Comparison of ENCODE assay signal across 20 cellular contexts in the genomic region with DNA sequence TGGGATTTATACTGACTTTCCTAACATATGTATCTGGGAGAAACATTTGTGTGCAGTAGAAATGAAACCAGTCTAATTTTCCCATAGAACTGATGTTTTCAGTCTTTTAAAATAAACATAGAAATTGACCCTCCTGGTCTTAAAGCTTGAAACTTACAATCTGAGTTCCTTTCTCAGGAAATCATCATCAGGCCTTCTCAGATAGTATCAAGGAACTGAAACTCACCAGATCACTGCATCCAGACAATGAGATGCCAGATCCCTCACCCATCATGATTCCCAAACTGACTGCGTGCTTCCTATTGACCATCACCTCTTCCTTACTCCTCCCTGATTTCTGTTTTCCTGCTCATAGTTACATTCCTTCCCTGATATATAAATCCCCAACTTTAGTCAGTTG.
DNase-seq lines count a peak whose midpoint lies in the region; ATAC-seq, FAIRE-seq and TF ChIP-seq lines count a peak whose summit lies in the region.
"Had no signal": no experiment of that assay in that cellular context is flagged by ENCODE, and none has a peak within 500 bp of the region (broad histone marks: within the 10 kb centered on the region; RNA-seq: fewer than 3 reads in every experiment).

No MANE protein-coding gene starts in this region.

- H3K27ac ChIP-seq in OCI-LY3 (ENCODE audit: low read length) (no peak overlapping the region), astrocyte (ENCODE audit: low read depth, low read length) (no peak overlapping the region), gastroesophageal sphincter (no peak overlapping the region), Peyer's patch (peak overlapping the region in 1 of 4 donors; percentile 20)

- H3K4me3 ChIP-seq in OCI-LY3 (ENCODE audit: low read length) (no peak overlapping the region), astrocyte (ENCODE audit: insufficient read depth, low read depth, low read length) (no peak overlapping the region), gastroesophageal sphincter (no peak overlapping the region), Peyer's patch (no peak overlapping the region)
- H3K4me3 ChIP-seq: lung had no signal

- TF ChIP-seq POLR2A in gastroesophageal sphincter (IDR thresholded peaks at IDR 0.05), result no peak
- TF ChIP-seq POLR2A in Peyer's patch (IDR thresholded peaks at IDR 0.05), result no peak

- peaks cover 90% of the 10 kb centered on the region for H3K4me1 Mint-ChIP-seq in activated T-cell treated with anti-CD3 and anti-CD28 coated beads, Interleukin-2, amount 50 U/mL, for 4 hours (ENCODE audit: low read depth)
- peaks cover 64% of the 10 kb centered on the region for H3K4me1 Mint-ChIP-seq in astrocyte (ENCODE audit: low read depth, unreplicated experiment)
- H3K4me1 Mint-ChIP-seq: nephron had no signal

- 86 to 100% methylated on average over 1 of the region's 1 CpG for WGBS in gastroesophageal sphincter (ENCODE audit: low coverage in 1 of 2), 2 donors

- TF ChIP-seq EP300 in gastroesophageal sphincter (IDR thresholded peaks at IDR 0.05), result no peak

- H3K4me3 Mint-ChIP-seq in activated T-cell treated with anti-CD3 and anti-CD28 coated beads, Interleukin-2, amount 50 U/mL, for 4 hours, result peak overlapping the region; percentile 31
- no peak overlapping the region for H3K4me3 Mint-ChIP-seq in astrocyte (ENCODE audit: unreplicated experiment)
- H3K4me3 Mint-ChIP-seq: CD14-positive monocyte, nephron had no signal

- H3K9me3 Mint-ChIP-seq in activated T-cell treated with anti-CD3 and anti-CD28 coated beads, Interleukin-2, amount 50 U/mL, for 4 hours, result peaks cover 7% of the 10 kb centered on the region
- no peaks in the 10 kb centered on the region for H3K9me3 Mint-ChIP-seq in astrocyte (ENCODE audit: unreplicated experiment)
- H3K9me3 Mint-ChIP-seq: nephron had no signal

- H3K9me3 ChIP-seq in OCI-LY3 (ENCODE audit: insufficient read depth, low read length) (no peaks in the 10 kb centered on the region), astrocyte (ENCODE audit: insufficient read depth, low read depth, low read length) (no peaks in the 10 kb centered on the region), gastroesophageal sphincter (no peaks in the 10 kb centered on the region), Peyer's patch (no peaks in the 10 kb centered on the region)

- DNase-seq in activated T-cell treated with anti-CD3 and anti-CD28 coated beads, Interleukin-2, amount 50 U/mL, for 4 hours, result no peak
- no peak for DNase-seq in activated T-cell treated with anti-CD3 and anti-CD28 coated beads, Interleukin-2, amount 50 U/mL, for 1 hour
- DNase-seq in astrocyte (ENCODE audit: low read depth), result no peak
- DNase-seq in pons (ENCODE audit: low spot score), result peak; percentile 43
- no peak for DNase-seq in Peyer's patch
- DNase-seq: activated CD4-positive, alpha-beta T cell treated with anti-CD3 and anti-CD28 coated beads for 48 hours; anterior cingulate cortex; cerebellar nuclear complex; effector memory CD4-positive, alpha-beta T cell; NCI-H1436; NCI-H526 treated with DMSO at 0.1 percent for 48 hours; PC-3; stimulated activated CD8-positive, alpha-beta memory T cell treated with anti-CD3 and anti-CD28 coated beads, Interleukin-4, amount 100 ng/mL, for 48 hours had no signal

- H3K79me2 ChIP-seq in OCI-LY3 (ENCODE audit: low read length), result no peaks in the 10 kb centered on the region
- no peaks in the 10 kb centered on the region for H3K79me2 ChIP-seq in astrocyte (ENCODE audit: insufficient read depth, low read length)

- H3K4me1 ChIP-seq in OCI-LY3 (ENCODE audit: low read length) (peaks cover 39% of the 10 kb centered on the region), astrocyte (ENCODE audit: insufficient read depth, low read length) (peaks cover 59% of the 10 kb centered on the region), gastroesophageal sphincter (peaks cover 0 to 18% (median 0%) of the 10 kb centered on the region in 3 donors), Peyer's patch (peaks cover 0 to 22% (median 9%) of the 10 kb centered on the region in 4 donors)

- H4K20me1 ChIP-seq in OCI-LY3 (ENCODE audit: insufficient read depth, low read length), result no peaks in the 10 kb centered on the region
- H4K20me1 ChIP-seq in astrocyte (ENCODE audit: insufficient read depth, low read length), result no peaks in the 10 kb centered on the region

- H3K36me3 Mint-ChIP-seq in activated T-cell treated with anti-CD3 and anti-CD28 coated beads, Interleukin-2, amount 50 U/mL, for 4 hours (ENCODE audit: insufficient read depth), result no peaks in the 10 kb centered on the region
- H3K36me3 Mint-ChIP-seq in astrocyte (ENCODE audit: low read depth, unreplicated experiment), result no peaks in the 10 kb centered on the region
- H3K36me3 Mint-ChIP-seq: CD14-positive monocyte had no signal

- H2AFZ ChIP-seq in OCI-LY3 (ENCODE audit: low read depth, low read length) (no peak overlapping the region), astrocyte (ENCODE audit: low read depth, low read length) (no peak overlapping the region)

- TF ChIP-seq CTCF in OCI-LY3 (IDR thresholded peaks at IDR 0.05; ENCODE audit: low read depth, low read length) (no peak), astrocyte (IDR thresholded peaks at IDR 0.05; ENCODE audit: insufficient read depth, low read depth, low read length) (no peak), gastroesophageal sphincter (IDR thresholded peaks at IDR 0.05) (no peak), Peyer's patch (IDR thresholded peaks at IDR 0.05) (no peak)

- H3K9ac ChIP-seq in OCI-LY3 (ENCODE audit: low read length) (no peak overlapping the region), astrocyte (ENCODE audit: low read length) (no peak overlapping the region)

- no peak for ATAC-seq in activated T-cell treated with anti-CD3 and anti-CD28 coated beads, Interleukin-2, amount 50 U/mL, for 4 hours
- ATAC-seq in gastroesophageal sphincter, result no peak
- ATAC-seq in GM21717 (IDR thresholded peaks at IDR 0.05; ENCODE audit: unreplicated experiment), result no peak
- ATAC-seq: PC-3 had no signal

- H3K4me2 ChIP-seq in OCI-LY3 (ENCODE audit: low read length) (peak overlapping the region; percentile 20; the same call in 1 of the 2 replicates), astrocyte (ENCODE audit: low read length) (no peak overlapping the region)

- no peaks in the 10 kb centered on the region for H3K36me3 ChIP-seq in OCI-LY3 (replicated peaks; ENCODE audit: low read depth, low read length)
- H3K36me3 ChIP-seq in astrocyte (ENCODE audit: insufficient read depth, low read length), result no peaks in the 10 kb centered on the region
- H3K36me3 ChIP-seq in gastroesophageal sphincter, result no peaks in the 10 kb centered on the region
- no peaks in the 10 kb centered on the region for H3K36me3 ChIP-seq in Peyer's patch

- H3K27ac Mint-ChIP-seq in astrocyte (ENCODE audit: unreplicated experiment), result peak overlapping the region; percentile 59
- H3K27ac Mint-ChIP-seq: nephron had no signal

- H3K27me3 Mint-ChIP-seq in activated T-cell treated with anti-CD3 and anti-CD28 coated beads, Interleukin-2, amount 50 U/mL, for 4 hours (ENCODE audit: low read depth), result no peaks in the 10 kb centered on the region
- no peaks in the 10 kb centered on the region for H3K27me3 Mint-ChIP-seq in astrocyte (ENCODE audit: low read depth, unreplicated experiment)

- H3K27me3 ChIP-seq in OCI-LY3 (ENCODE audit: low read depth, low read length), result 0 out of 2 replicates have a peak, but pooled peaks cover 4% of the 10 kb centered on the region
- H3K27me3 ChIP-seq in astrocyte (ENCODE audit: insufficient read depth, low read length), result no peaks in the 10 kb centered on the region
- no peaks in the 10 kb centered on the region for H3K27me3 ChIP-seq in gastroesophageal sphincter
- no peaks in the 10 kb centered on the region for H3K27me3 ChIP-seq in Peyer's patch

- no peak for FAIRE-seq in astrocyte (lab: Jason Lieb, UNC)
- FAIRE-seq: H1 had no signal
